19 cellular contexts compared by ENCODE assay signal in genomic region chr1:204834752-204835151, GRCh38.
"Had no signal": no experiment of that assay in that cellular context is flagged by ENCODE, and none has a peak within 500 bp of the region (broad histone marks: within the 10 kb centered on the region; RNA-seq: fewer than 3 reads in every experiment).

No MANE protein-coding gene starts in this region.

- H3K27me3 ChIP-seq: gastrocnemius medialis, tibial artery had no signal

- H3K4me1 Mint-ChIP-seq: memory B cell; mesothelial cell of epicardium; stimulated activated memory B cell treated with anti-CD40 and anti-IgM and Interleukin-4, amounts not matched to agents 10 μg/mL and 1 μg/mL and 100 μg/mL, for 72 hours had no signal

- H3K36me3 Mint-ChIP-seq: memory B cell; mesothelial cell of epicardium; natural killer cell treated with Interleukin-12 subunit alpha and Interleukin-12 subunit beta and Interleukin-15 and Interleukin-18, amount 100 ng/mL, for 72 hours; stimulated activated memory B cell treated with anti-CD40 and anti-IgM and Interleukin-4, amounts not matched to agents 10 μg/mL and 1 μg/mL and 100 μg/mL, for 72 hours had no signal

- H3K9me3 ChIP-seq: gastrocnemius medialis, left ventricle myocardium inferior, lower lobe of right lung, prostate gland, spleen, tibial artery had no signal

- H3K9me3 Mint-ChIP-seq: memory B cell; mesothelial cell of epicardium; stimulated activated memory B cell treated with anti-CD40 and anti-IgM and Interleukin-4, amounts not matched to agents 10 μg/mL and 1 μg/mL and 100 μg/mL, for 72 hours; stimulated activated naive CD8-positive, alpha-beta T cell treated with anti-CD3 and anti-CD28 coated beads, Interleukin-15, Interleukin-2, amounts not matched to agents 100 ng/mL and 50 ng/mL, for 24 hours had no signal

- H3K4me3 Mint-ChIP-seq: memory B cell; mesothelial cell of epicardium; natural killer cell treated with Interleukin-12 subunit alpha and Interleukin-12 subunit beta and Interleukin-15 and Interleukin-18, amount 100 ng/mL, for 72 hours; stimulated activated memory B cell treated with anti-CD40 and anti-IgM and Interleukin-4, amounts not matched to agents 10 μg/mL and 1 μg/mL and 100 μg/mL, for 72 hours; stimulated activated naive CD8-positive, alpha-beta T cell treated with anti-CD3 and anti-CD28 coated beads, Interleukin-15, Interleukin-2, amounts not matched to agents 100 ng/mL and 50 ng/mL, for 24 hours had no signal

- H3K27ac Mint-ChIP-seq: memory B cell; mesothelial cell of epicardium; natural killer cell treated with Interleukin-12 subunit alpha and Interleukin-12 subunit beta and Interleukin-15 and Interleukin-18, amount 100 ng/mL, for 72 hours; stimulated activated memory B cell treated with anti-CD40 and anti-IgM and Interleukin-4, amounts not matched to agents 10 μg/mL and 1 μg/mL and 100 μg/mL, for 72 hours; stimulated activated naive CD8-positive, alpha-beta T cell treated with anti-CD3 and anti-CD28 coated beads, Interleukin-15, Interleukin-2, amounts not matched to agents 100 ng/mL and 50 ng/mL, for 24 hours had no signal

- H3K27ac ChIP-seq: coronary artery, gastrocnemius medialis, left ventricle myocardium inferior, lower lobe of right lung, parathyroid adenoma, prostate gland, spleen, tibial artery had no signal

- H3K4me3 ChIP-seq: coronary artery, gastrocnemius medialis, left ventricle myocardium inferior, lower lobe of right lung, prostate gland, spleen, tibial artery had no signal

- DNase-seq: effector CD4-positive, alpha-beta T cell; gastrocnemius medialis; kidney; left cardiac atrium; left ventricle myocardium inferior; lower lobe of right lung; spleen; stimulated activated CD4-positive, alpha-beta T cell treated with anti-CD3 and anti-CD28 coated beads, Interleukin-15, amount 100 ng/mL, for 24 hours; stimulated activated CD4-positive, alpha-beta T cell treated with anti-CD3 and anti-CD28 coated beads, Interleukin-1b, Interleukin-23, amount 100 ng/mL, for 48 hours; stimulated activated CD4-positive, alpha-beta T cell treated with anti-CD3 and anti-CD28 coated beads, Interleukin-4, amount 100 ng/mL, for 24 hours; tibial artery had no signal

- H3K36me3 ChIP-seq: gastrocnemius medialis, lower lobe of right lung, prostate gland, spleen, tibial artery had no signal

- H3K9ac ChIP-seq: parathyroid adenoma had no signal

- H2AFZ ChIP-seq: parathyroid adenoma had no signal

- H3K4me1 ChIP-seq: gastrocnemius medialis, lower lobe of right lung, parathyroid adenoma, prostate gland, spleen had no signal

- H3K79me2 ChIP-seq: parathyroid adenoma had no signal
